In genomic region chr14:32337759-32338158, GRCh38 we compare ENCODE assay signal across 2 cellular contexts.
TF ChIP-seq lines count a peak whose summit lies in the region.

No MANE protein-coding gene starts in this region.

TF ChIP-seq in HepG2, 621 proteins besides CTCF, POLR2A, EP300 and RAD21:
- TF ChIP-seq PREB (CRISPR knock-in tag; IDR thresholded peaks at IDR 0.05) = no peak
- peak; percentile 60; the same call in 1 of the 2 replicates for TF ChIP-seq CEBPB (IDR thresholded peaks at IDR 0.05; ENCODE audit: borderline replicate concordance, low read depth, low read length)
- TF ChIP-seq ZNF800 (CRISPR knock-in tag; IDR thresholded peaks at IDR 0.05) = no peak
- TF ChIP-seq ZBTB40 (IDR thresholded peaks at IDR 0.05) = no peak
- no peak for TF ChIP-seq ZBTB40 (CRISPR knock-in tag; IDR thresholded peaks at IDR 0.05)
- TF ChIP-seq ZNF121 (CRISPR knock-in tag; IDR thresholded peaks at IDR 0.05) = peak; percentile 67; the same call in 1 of the 2 replicates

TF ChIP-seq in K562, 482 proteins besides CTCF, POLR2A, EP300 and RAD21:
- TF ChIP-seq PML (IDR thresholded peaks at IDR 0.05; ENCODE audit: low read length) (no peak), ARID3A (IDR thresholded peaks at IDR 0.05; ENCODE audit: borderline replicate concordance, low read depth, low read length) (no peak), FOXO4 (CRISPR knock-in tag; IDR thresholded peaks at IDR 0.05) (no peak), ZNF592 (IDR thresholded peaks at IDR 0.05) (no peak), CEBPG (CRISPR knock-in tag; IDR thresholded peaks at IDR 0.05) (no peak), CEBPG (tag; conservative IDR thresholded peaks at IDR 0.05 in 1 of 2, IDR thresholded peaks at IDR 0.05 in 1 of 2) (peak; percentile 30 to 44; a peak in 2 of 4 replicates), ZKSCAN1 (IDR thresholded peaks at IDR 0.05; ENCODE audit: low read depth, low read length) (no peak), ETS1 (conservative IDR thresholded peaks at IDR 0.05; ENCODE audit: control insufficient read depth, low read depth, low read length) (no peak), ETS2 (tag; IDR thresholded peaks at IDR 0.05; ENCODE audit: borderline replicate concordance, poor library complexity, severe bottlenecking) (no peak), PHF21A (IDR thresholded peaks at IDR 0.05; ENCODE audit: borderline replicate concordance, low read depth) (no peak), PHF20 (IDR thresholded peaks at IDR 0.05; ENCODE audit: partially characterized antibody) (no peak), ZFP1 (CRISPR knock-in tag; IDR thresholded peaks at IDR 0.05) (no peak), HIVEP1 (CRISPR knock-in tag; IDR thresholded peaks at IDR 0.05) (no peak), GTF2B (IDR thresholded peaks at IDR 0.05; ENCODE audit: extremely low read depth, insufficient read length) (no peak), CAMTA2 (CRISPR knock-in tag; conservative IDR thresholded peaks at IDR 0.05) (no peak), NR0B1 (IDR thresholded peaks at IDR 0.05; ENCODE audit: partially characterized antibody) (no peak), ZNF133 (CRISPR knock-in tag; IDR thresholded peaks at IDR 0.05) (no peak), SNRNP70 (optimal IDR thresholded peaks at IDR 0.05; ENCODE audit: low read depth, low read length) (no peak), ZNF639 (CRISPR knock-in tag; conservative IDR thresholded peaks at IDR 0.05 in 1 of 2, IDR thresholded peaks at IDR 0.05 in 1 of 2) (no peak), RBM25 (IDR thresholded peaks at IDR 0.05; ENCODE audit: low read depth, low read length, severe bottlenecking) (peak; percentile 15), TRIM24 (IDR thresholded peaks at IDR 0.05) (peak; percentile 51 to 56; a peak in 2 of 4 replicates), FOXK2 (conservative IDR thresholded peaks at IDR 0.05 in 1 of 2, IDR thresholded peaks at IDR 0.05 in 1 of 2; ENCODE audit: low read depth in 2 of 2) (no peak), DMBX1 (CRISPR knock-in tag; IDR thresholded peaks at IDR 0.05; ENCODE audit: borderline replicate concordance) (peak; percentile 25; the same call in 1 of the 2 replicates), ZKSCAN3 (CRISPR knock-in tag; IDR thresholded peaks at IDR 0.05) (no peak), NFIX (CRISPR knock-in tag; IDR thresholded peaks at IDR 0.05; ENCODE audit: low read depth) (no peak), ATF3 (IDR thresholded peaks at IDR 0.05) (peak; percentile 74), ATF3 (CRISPR knock-in tag; conservative IDR thresholded peaks at IDR 0.05) (no peak), CEBPB (tag; IDR thresholded peaks at IDR 0.05) (peak; percentile 53)
